Comparison of ENCODE assay signal across 15 cellular contexts in genomic region chr17:34201767-34202166, GRCh38. TPM values are rescaled to one million over a fixed set of nuclear protein-coding genes. Genes with fewer than 3 reads are reported as not detected.
"Had no signal": no experiment of that assay in that cellular context is flagged by ENCODE, and none has a peak within 500 bp of the region (broad histone marks: within the 10 kb centered on the region; RNA-seq: fewer than 3 reads in every experiment).

No MANE protein-coding gene starts in this region.

- H3K4me3 Mint-ChIP-seq: activated B cell treated with CpG ODN at 0.5 μM for 24 hours; activated CD4-positive, alpha-beta memory T cell treated with anti-CD3 and anti-CD28 coated beads for 36 hours; naive B cell; T-helper 1 cell treated with Interleukin-12 subunit alpha and Interleukin-12 subunit beta and Interleukin-4 antibody, amounts not matched to agents 30 μg/mL and 1 μg/mL, for 36 hours had no signal

- DNase-seq: activated B cell treated with CpG ODN at 0.5 μM for 24 hours; colonic mucosa; effector CD4-positive, alpha-beta T cell; foreskin melanocyte; head of caudate nucleus; left cardiac atrium; lower lobe of right lung; midbrain; naive B cell; posterior cingulate gyrus; stimulated activated CD4-positive, alpha-beta T cell treated with anti-CD3 and anti-CD28 coated beads, Interleukin-15, amount 100 ng/mL, for 24 hours; substantia nigra; transverse colon had no signal

- H3K9me3 Mint-ChIP-seq: activated B cell treated with CpG ODN at 0.5 μM for 24 hours; T-helper 1 cell treated with Interleukin-12 subunit alpha and Interleukin-12 subunit beta and Interleukin-4 antibody, amounts not matched to agents 30 μg/mL and 1 μg/mL, for 36 hours had no signal

- H3K27ac Mint-ChIP-seq: activated B cell treated with CpG ODN at 0.5 μM for 24 hours, naive B cell had no signal

- H3K36me3 Mint-ChIP-seq: activated CD4-positive, alpha-beta memory T cell treated with anti-CD3 and anti-CD28 coated beads for 36 hours; naive B cell had no signal

- ATAC-seq: lower lobe of right lung had no signal

RNA-seq across cellular contexts. Expression of gene CCL2, which starts 53.3 kb away (rescaled TPM):
- total RNA-seq: activated CD4-positive, alpha-beta memory T cell treated with anti-CD3 and anti-CD28 coated beads for 36 hours had no signal
